Comparison of ENCODE assay signal across 8 cellular contexts in the genomic region with DNA sequence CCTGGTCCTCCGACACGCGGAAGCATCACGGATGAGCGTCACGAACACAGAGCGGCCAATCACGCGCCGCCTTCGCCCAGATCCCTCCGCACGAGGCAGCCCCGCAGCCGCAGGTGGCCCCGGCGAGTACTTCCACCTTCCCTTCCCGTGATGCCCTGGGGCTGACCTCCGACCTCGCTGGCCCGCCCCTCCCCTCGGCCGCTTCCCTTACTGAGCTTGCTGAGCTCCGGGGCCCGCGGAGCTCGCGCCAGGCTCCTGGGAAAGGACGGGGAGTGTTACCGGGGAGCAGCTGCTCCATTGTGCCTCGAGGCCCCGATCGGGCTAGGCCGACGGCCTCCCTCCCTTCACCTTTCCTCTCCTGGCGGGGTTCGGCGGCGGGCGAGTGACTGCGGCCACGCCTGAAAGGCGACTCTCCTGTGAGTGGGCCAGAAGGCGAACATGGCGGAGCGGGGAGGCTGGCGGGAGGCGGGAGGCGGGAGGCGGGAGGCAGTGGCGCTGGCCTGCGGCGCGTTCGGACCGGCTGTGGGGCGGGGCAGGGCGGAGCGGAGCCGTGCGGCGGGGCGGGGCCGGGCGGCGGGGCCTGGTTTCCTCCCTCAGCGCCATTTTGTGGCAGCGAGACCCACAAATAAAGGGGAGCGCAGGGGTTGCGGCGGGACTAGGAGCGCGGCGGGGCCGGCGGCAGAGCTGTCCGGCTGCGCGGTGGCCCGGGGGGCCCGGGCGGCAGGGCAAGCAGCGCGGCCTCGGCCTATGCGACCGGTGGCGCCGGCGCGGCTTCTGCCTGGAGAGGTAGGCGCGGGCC.
DNase-seq lines count a peak whose midpoint lies in the region; ATAC-seq and TF ChIP-seq lines count a peak whose summit lies in the region.

A gene (plus strand): TSS at position 589 of the 799 bp plus-strand sequence. CDS start 8,760 bp downstream, outside the sequence.

- DNase-seq in GM06990 (ENCODE audit: extremely low read depth, insufficient read length) (peak; percentile 99), NB4 (ENCODE audit: low read depth) (peak; percentile 99), SK-N-MC (ENCODE audit: low read depth, low spot score) (peak; percentile 72), globus pallidus (ENCODE audit: low spot score) (peak; percentile 92), nucleus accumbens (lab: John Stamatoyannopoulos, UW) (peak; percentile 58 to 96 (median 92)), superior temporal gyrus (ENCODE audit: extremely low spot score) (peak; percentile 92)
- DNase-seq in activated naive CD4-positive, alpha-beta T cell treated with anti-CD3 and anti-CD28 coated beads, Interleukin-2, amount 10 ng/mL, durations not matched to agents 7 days and 5 days = peak; percentile 98

- no peaks in the 10 kb centered on the region for H3K27me3 ChIP-seq in GM06990 (replicated peaks; ENCODE audit: control insufficient read depth, insufficient read depth, low read length)

- H3K36me3 ChIP-seq in GM06990 (ENCODE audit: control insufficient read depth, insufficient read depth, low read length) = no peaks in the 10 kb centered on the region; the same call in 1 of the 2 replicates
- peaks cover 40% of the 10 kb centered on the region for H3K36me3 ChIP-seq in SK-N-MC (ENCODE audit: insufficient read depth, low read length)

- peaks cover 12% of the 10 kb centered on the region for H3K9me3 Mint-ChIP-seq in activated naive CD4-positive, alpha-beta T cell treated with anti-CD3 and anti-CD28 coated beads, Interleukin-2, amount 10 ng/mL, durations not matched to agents 7 days and 5 days

- H3K4me3 ChIP-seq in GM06990 (replicated peaks; ENCODE audit: low read depth, low read length) = peak within 1 kb of the TSS; percentile 96
- peak within 1 kb of the TSS; percentile 97 for H3K4me3 ChIP-seq in NB4 (ENCODE audit: low read depth, low read length)
- H3K4me3 ChIP-seq in SK-N-MC = peak within 1 kb of the TSS; percentile 93

- peaks cover 7% of the 10 kb centered on the region for H3K27me3 Mint-ChIP-seq in activated naive CD4-positive, alpha-beta T cell treated with anti-CD3 and anti-CD28 coated beads, Interleukin-2, amount 10 ng/mL, durations not matched to agents 7 days and 5 days

- H3K4me3 Mint-ChIP-seq in activated naive CD4-positive, alpha-beta T cell treated with anti-CD3 and anti-CD28 coated beads, Interleukin-2, amount 10 ng/mL, durations not matched to agents 7 days and 5 days = peak within 1 kb of the TSS; percentile 88

- TF ChIP-seq POLR2A in NB4 (IDR thresholded peaks at IDR 0.05; ENCODE audit: extremely low read depth, insufficient read length) = peak; percentile 80

- peak within 1 kb of the TSS; percentile 96 for H3K27ac ChIP-seq in SK-N-MC

- H3K9ac ChIP-seq in SK-N-MC (ENCODE audit: insufficient read length) = peak within 1 kb of the TSS; percentile 97

- CTCF ChIA-PET in activated naive CD4-positive, alpha-beta T cell treated with anti-CD3 and anti-CD28 coated beads, Interleukin-2, amount 10 ng/mL, durations not matched to agents 7 days and 5 days (lab: Charles Lee) = interaction anchor here (0.7 to 1.1 kb wide), 3 partner anchors 35 to 63 kb away, joined by 3 read pairs; a partner anchor contains a TSS

- H3K9me3 ChIP-seq in SK-N-MC (ENCODE audit: low read depth, low read length) = no peaks in the 10 kb centered on the region

- no peak for TF ChIP-seq CTCF in GM06990 (IDR thresholded peaks at IDR 0.05; ENCODE audit: insufficient read depth, low read length, poor library complexity, severe bottlenecking)
- TF ChIP-seq CTCF in NB4 (IDR thresholded peaks at IDR 0.05; ENCODE audit: low read depth, low read length) = no peak

- H3K36me3 Mint-ChIP-seq in activated naive CD4-positive, alpha-beta T cell treated with anti-CD3 and anti-CD28 coated beads, Interleukin-2, amount 10 ng/mL, durations not matched to agents 7 days and 5 days = peaks cover 48% of the 10 kb centered on the region

- ATAC-seq in HG02571 (IDR thresholded peaks at IDR 0.05; ENCODE audit: unreplicated experiment) = peak; percentile 79

- H3K4me1 Mint-ChIP-seq in activated naive CD4-positive, alpha-beta T cell treated with anti-CD3 and anti-CD28 coated beads, Interleukin-2, amount 10 ng/mL, durations not matched to agents 7 days and 5 days = peaks cover 62% of the 10 kb centered on the region

- H3K27ac Mint-ChIP-seq in activated naive CD4-positive, alpha-beta T cell treated with anti-CD3 and anti-CD28 coated beads, Interleukin-2, amount 10 ng/mL, durations not matched to agents 7 days and 5 days = peak within 1 kb of the TSS; percentile 97

Comparison
In these comparisons a context has a peak if more than half of its experiments do, and no peak if none do; other contexts are left out.
1. Peak in every context shown above with its lines: DNase-seq, ATAC-seq, H3K4me3 ChIP-seq and H3K27ac ChIP-seq.